1 cellular context compared by ENCODE assay signal in genomic region chr3:184620101-184620798, GRCh38.
TF ChIP-seq lines count a peak whose summit lies in the region.

No MANE protein-coding gene starts in this region.

TF ChIP-seq in WTC11, 78 proteins besides CTCF, POLR2A, EP300 and RAD21 (continued from another document):
- TF ChIP-seq AFF4 (CRISPR knock-in tag; IDR thresholded peaks at IDR 0.05; ENCODE audit: borderline replicate concordance) = no peak
- TF ChIP-seq E2F1 (CRISPR knock-in tag; IDR thresholded peaks at IDR 0.05) = no peak
